In the genomic region with DNA sequence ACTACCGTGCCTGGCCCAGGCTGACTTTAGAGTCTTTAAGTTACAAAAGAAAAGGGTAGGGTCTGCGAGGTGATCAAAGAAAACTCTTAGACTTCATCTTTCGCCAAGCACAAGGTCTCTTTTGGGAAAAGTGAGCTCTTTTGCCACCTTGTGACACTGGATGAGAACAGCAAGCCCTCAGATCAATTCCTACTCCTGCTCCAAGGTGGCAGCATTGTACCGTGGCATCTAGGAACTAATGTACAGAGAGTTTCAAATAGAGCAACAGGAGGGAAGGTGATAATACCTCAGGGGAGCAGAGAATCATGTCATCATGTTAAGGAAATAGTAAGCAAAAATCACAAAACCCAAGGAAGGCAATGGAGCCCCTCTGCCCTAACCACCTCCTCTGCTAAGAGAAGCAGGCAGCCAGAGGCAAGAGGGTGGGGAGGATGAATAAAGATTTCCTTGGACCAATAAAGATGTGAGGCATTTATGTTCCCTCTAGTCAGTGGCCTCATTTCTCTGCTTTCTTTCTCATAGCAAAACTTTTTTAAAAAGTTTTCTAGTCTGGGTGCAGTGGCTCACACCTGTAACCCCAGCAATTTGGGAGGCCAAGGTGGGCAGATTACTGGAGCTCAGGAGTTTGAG, we compare ENCODE assay signal across 8 cellular contexts. TPM values are rescaled to one million over a fixed set of nuclear protein-coding genes. Genes with fewer than 3 reads are reported as not detected.
DNase-seq lines count a peak whose midpoint lies in the region; ATAC-seq and TF ChIP-seq lines count a peak whose summit lies in the region.

No MANE protein-coding gene starts in this region.

- H3K27ac ChIP-seq in C4-2B, result peak overlapping the region; percentile 43

- H3K36me3 Mint-ChIP-seq in activated naive CD8-positive, alpha-beta T cell, result no peaks in the 10 kb centered on the region

- ATAC-seq in GM21619 (IDR thresholded peaks at IDR 0.05; ENCODE audit: unreplicated experiment) (peak; percentile 60), Right ventricle myocardium superior (ENCODE audit: poor library complexity) (peak; percentile 93), GM19395 (IDR thresholded peaks at IDR 0.05; ENCODE audit: unreplicated experiment) (no peak)

- peak; percentile 83 for DNase-seq in NCI-H146 treated with DMSO at 0.1 percent for 48 hours (lab: John Stamatoyannopoulos, UW; ENCODE audit: unreplicated experiment)
- DNase-seq in SKM-1 treated with dmso at 0.1 percent for 144 hours (lab: John Stamatoyannopoulos, UW; ENCODE audit: unreplicated experiment), result peak; percentile 72
- DNase-seq in Right ventricle myocardium superior, result no peak
- peak; percentile 48 for DNase-seq in pulmonary artery endothelial cell (ENCODE audit: low read depth, low spot score)

- H3K27ac Mint-ChIP-seq in activated naive CD8-positive, alpha-beta T cell, result peak overlapping the region; percentile 8

- no peak overlapping the region for H3K4me3 Mint-ChIP-seq in activated naive CD8-positive, alpha-beta T cell

- no peaks in the 10 kb centered on the region for H3K9me3 Mint-ChIP-seq in activated naive CD8-positive, alpha-beta T cell (ENCODE audit: low read depth)

- peaks cover 4% of the 10 kb centered on the region for H3K4me1 Mint-ChIP-seq in activated naive CD8-positive, alpha-beta T cell (ENCODE audit: low read depth)

- intact Hi-C loops in Right ventricle myocardium superior (cut with DNase I), result no loop called here

- H3K27me3 Mint-ChIP-seq in activated naive CD8-positive, alpha-beta T cell, result no peaks in the 10 kb centered on the region

- peak; percentile 99 for TF ChIP-seq CTCF in C4-2B (conservative IDR thresholded peaks at IDR 0.05)

RNA-seq across cellular contexts. Expression of a gene that starts 2.1 kb away (rescaled TPM):
- total RNA-seq in Right ventricle myocardium superior (not detected), pulmonary artery endothelial cell (not detected in 2 replicates)

RNA-seq across cellular contexts. Expression of a gene that starts 33.0 kb away (rescaled TPM):
- total RNA-seq in Right ventricle myocardium superior (15.4 TPM), pulmonary artery endothelial cell (57.0 and 62.3 TPM in 2 replicates)

RNA-seq across cellular contexts. Expression of a gene that starts 33.0 kb away (rescaled TPM):
- total RNA-seq in Right ventricle myocardium superior, result 12.4 TPM
- total RNA-seq in pulmonary artery endothelial cell, result 15.8 and 22.8 TPM in 2 replicates
